ENCODE assay signal across 18 cellular contexts in genomic region chr2:45845058-45845457, GRCh38.
DNase-seq lines count a peak whose midpoint lies in the region; ATAC-seq and TF ChIP-seq lines count a peak whose summit lies in the region.
"Had no signal": no experiment of that assay in that cellular context is flagged by ENCODE, and none has a peak within 500 bp of the region (broad histone marks: within the 10 kb centered on the region; RNA-seq: fewer than 3 reads in every experiment).

No MANE protein-coding gene starts in this region.

- no peaks in the 10 kb centered on the region for H3K36me3 ChIP-seq in KMS-11 (ENCODE audit: insufficient read depth)

- peak overlapping the region; percentile 37; the same call in 1 of the 2 replicates for H3K27ac ChIP-seq in KMS-11
- H3K27ac ChIP-seq: A549, hepatocyte, SK-N-MC had no signal

- no peaks in the 10 kb centered on the region for H4K20me1 ChIP-seq in KMS-11 (ENCODE audit: insufficient read depth)

- 0 out of 2 replicates have a peak, but pooled peaks cover 6% of the 10 kb centered on the region for H3K27me3 ChIP-seq in KMS-11 (ENCODE audit: insufficient read depth, low read depth)
- H3K27me3 ChIP-seq: hepatocyte had no signal

- POLR2A ChIA-PET in activated CD4-positive, alpha-beta T cell treated with anti-CD3 and anti-CD28 coated beads for 36 hours (lab: Charles Lee): no interaction called here

- peaks cover 36% of the 10 kb centered on the region for H3K4me1 ChIP-seq in KMS-11 (ENCODE audit: low read depth, poor library complexity, severe bottlenecking)
- H3K4me1 ChIP-seq: A549 had no signal

- H3K27ac Mint-ChIP-seq in activated CD4-positive, alpha-beta T cell treated with anti-CD3 and anti-CD28 coated beads for 36 hours: no peak overlapping the region
- H3K27ac Mint-ChIP-seq in activated T-helper 2 cell treated with anti-CD3 and anti-CD28 coated beads, Interferon-gamma antibody, Interleukin-2, Interleukin-4, amounts not matched to agents 10 μg/mL and 5 μg/mL and 100 μg/mL, durations not matched to agents 14 hours and 24 hours and 36 hours: peak overlapping the region; percentile 67
- H3K27ac Mint-ChIP-seq in neural crest cell (ENCODE audit: unreplicated experiment): peak overlapping the region; percentile 83

- no peak for DNase-seq in activated CD4-positive, alpha-beta T cell treated with anti-CD3 and anti-CD28 coated beads for 36 hours
- no peak for DNase-seq in activated CD4-positive, alpha-beta T cell treated with anti-CD3 and anti-CD28 coated beads for 1 hour
- no peak for DNase-seq in activated T-helper 2 cell treated with anti-CD3 and anti-CD28 coated beads, Interferon-gamma antibody, Interleukin-2, Interleukin-4, amounts not matched to agents 10 μg/mL and 5 μg/mL and 100 μg/mL, durations not matched to agents 14 hours and 24 hours and 36 hours (ENCODE audit: low spot score)
- DNase-seq in neural crest cell (ENCODE audit: low read depth, low spot score): no peak
- no peak for DNase-seq in KBM-7
- DNase-seq in stimulated activated CD4-positive, alpha-beta T cell treated with anti-CD3 and anti-CD28 coated beads, Interleukin-12 subunit alpha, Interleukin-12 subunit beta, amount 100 ng/mL, for 4 hours: no peak
- no peak for DNase-seq in UCSD-AML1 (lab: John Stamatoyannopoulos, UW; ENCODE audit: unreplicated experiment)
- DNase-seq: amygdala; effector memory CD8-positive, alpha-beta T cell; NCI-H2029 treated with DMSO at 0.1 percent for 48 hours; NCI-H526 treated with DMSO at 0.1 percent for 48 hours; right cardiac atrium had no signal

- peak overlapping the region; percentile 42 for H3K4me2 ChIP-seq in KMS-11
- H3K4me2 ChIP-seq: A549, hepatocyte had no signal

- CTCF ChIA-PET in activated CD4-positive, alpha-beta T cell treated with anti-CD3 and anti-CD28 coated beads for 36 hours (lab: Charles Lee): no interaction called here

- no peaks in the 10 kb centered on the region for H3K27me3 Mint-ChIP-seq in activated CD4-positive, alpha-beta T cell treated with anti-CD3 and anti-CD28 coated beads for 36 hours
- no peaks in the 10 kb centered on the region for H3K27me3 Mint-ChIP-seq in activated T-helper 2 cell treated with anti-CD3 and anti-CD28 coated beads, Interferon-gamma antibody, Interleukin-2, Interleukin-4, amounts not matched to agents 10 μg/mL and 5 μg/mL and 100 μg/mL, durations not matched to agents 14 hours and 24 hours and 36 hours (ENCODE audit: low read depth)
- H3K27me3 Mint-ChIP-seq in neural crest cell (ENCODE audit: low read depth): no peaks in the 10 kb centered on the region
- H3K27me3 Mint-ChIP-seq: effector memory CD8-positive, alpha-beta T cell had no signal

- H3K4me1 Mint-ChIP-seq in activated CD4-positive, alpha-beta T cell treated with anti-CD3 and anti-CD28 coated beads for 36 hours: peaks cover 25% of the 10 kb centered on the region
- H3K4me1 Mint-ChIP-seq in activated T-helper 2 cell treated with anti-CD3 and anti-CD28 coated beads, Interferon-gamma antibody, Interleukin-2, Interleukin-4, amounts not matched to agents 10 μg/mL and 5 μg/mL and 100 μg/mL, durations not matched to agents 14 hours and 24 hours and 36 hours (ENCODE audit: low read depth): peaks cover 67% of the 10 kb centered on the region
- peaks cover 62% of the 10 kb centered on the region for H3K4me1 Mint-ChIP-seq in neural crest cell

- in situ Hi-C loops in KBM-7 (cut with MboI; ENCODE audit: low pct_unique_long_range_greater_than_20kb, low sequenced_read_pairs): no loop called here

- peak; percentile 46 for ATAC-seq in activated CD4-positive, alpha-beta T cell treated with anti-CD3 and anti-CD28 coated beads for 36 hours
- ATAC-seq: A549; effector memory CD8-positive, alpha-beta T cell; Panc1; right cardiac atrium had no signal

- H3K9ac ChIP-seq in KMS-11: no peak overlapping the region; the same call in 1 of the 2 replicates

- H2AFZ ChIP-seq in KMS-11 (ENCODE audit: low read depth): no peak overlapping the region
- H2AFZ ChIP-seq: hepatocyte had no signal

- H3K4me3 Mint-ChIP-seq in activated CD4-positive, alpha-beta T cell treated with anti-CD3 and anti-CD28 coated beads for 36 hours: no peak overlapping the region
- H3K4me3 Mint-ChIP-seq in activated T-helper 2 cell treated with anti-CD3 and anti-CD28 coated beads, Interferon-gamma antibody, Interleukin-2, Interleukin-4, amounts not matched to agents 10 μg/mL and 5 μg/mL and 100 μg/mL, durations not matched to agents 14 hours and 24 hours and 36 hours (ENCODE audit: low read depth): no peak overlapping the region
- H3K4me3 Mint-ChIP-seq in neural crest cell: no peak overlapping the region
- H3K4me3 Mint-ChIP-seq: CD14-positive monocyte; effector memory CD8-positive, alpha-beta T cell had no signal

- no peak overlapping the region for H3K4me3 ChIP-seq in KMS-11 (IDR thresholded peaks at IDR 0.05; ENCODE audit: insufficient read depth, low read depth, low read length)
- H3K4me3 ChIP-seq: A549, hepatocyte, SK-N-MC had no signal

- intact Hi-C loops in activated CD4-positive, alpha-beta T cell treated with anti-CD3 and anti-CD28 coated beads for 36 hours (cut with DNase I, micrococcal nuclease): no loop called here
- intact Hi-C loops in activated T-helper 2 cell treated with anti-CD3 and anti-CD28 coated beads, Interferon-gamma antibody, Interleukin-2, Interleukin-4, amounts not matched to agents 10 μg/mL and 5 μg/mL and 100 μg/mL, durations not matched to agents 14 hours and 24 hours and 36 hours (cut with micrococcal nuclease): loop anchor here (2.0 to 10.0 kb wide), 3 partner anchors 18 to 200 kb away; no protein-coding TSS in a partner anchor

- peaks cover 2% of the 10 kb centered on the region for H3K36me3 Mint-ChIP-seq in activated CD4-positive, alpha-beta T cell treated with anti-CD3 and anti-CD28 coated beads for 36 hours (ENCODE audit: low read depth)
- H3K36me3 Mint-ChIP-seq in activated T-helper 2 cell treated with anti-CD3 and anti-CD28 coated beads, Interferon-gamma antibody, Interleukin-2, Interleukin-4, amounts not matched to agents 10 μg/mL and 5 μg/mL and 100 μg/mL, durations not matched to agents 14 hours and 24 hours and 36 hours (ENCODE audit: low read depth): peaks cover 15% of the 10 kb centered on the region
- peaks cover 5% of the 10 kb centered on the region for H3K36me3 Mint-ChIP-seq in neural crest cell (ENCODE audit: low read depth)

- H3K79me2 ChIP-seq in KMS-11 (ENCODE audit: insufficient read depth, low read depth): no peaks in the 10 kb centered on the region
- H3K79me2 ChIP-seq: hepatocyte had no signal

- TF ChIP-seq CTCF in KMS-11 (conservative IDR thresholded peaks at IDR 0.05; ENCODE audit: low read depth, low read length) (no peak), neural crest cell (conservative IDR thresholded peaks at IDR 0.05) (no peak)

- H3K9me3 Mint-ChIP-seq in activated CD4-positive, alpha-beta T cell treated with anti-CD3 and anti-CD28 coated beads for 36 hours (ENCODE audit: low read depth): no peaks in the 10 kb centered on the region
- H3K9me3 Mint-ChIP-seq in activated T-helper 2 cell treated with anti-CD3 and anti-CD28 coated beads, Interferon-gamma antibody, Interleukin-2, Interleukin-4, amounts not matched to agents 10 μg/mL and 5 μg/mL and 100 μg/mL, durations not matched to agents 14 hours and 24 hours and 36 hours: peaks cover 7% of the 10 kb centered on the region
- peaks cover 3% of the 10 kb centered on the region for H3K9me3 Mint-ChIP-seq in neural crest cell
- H3K9me3 Mint-ChIP-seq: effector memory CD8-positive, alpha-beta T cell had no signal
